ENCODE assay signal across 8 cellular contexts in genomic region chr2:241314181-241314932, GRCh38. TPM values are rescaled to one million over a fixed set of nuclear protein-coding genes. Genes with fewer than 3 reads are reported as not detected.
DNase-seq lines count a peak whose midpoint lies in the region; ATAC-seq, FAIRE-seq and TF ChIP-seq lines count a peak whose summit lies in the region.

No MANE protein-coding gene starts in this region.

- no peaks in the 10 kb centered on the region for H3K9me3 Mint-ChIP-seq in GM23338

- TF ChIP-seq POLR2A in esophagus muscularis mucosa (IDR thresholded peaks at IDR 0.05; ENCODE audit: low read depth), result no peak

- H3K27ac ChIP-seq in ACC112 (ENCODE audit: low read depth, low read length), result peak overlapping the region; percentile 93
- peak overlapping the region; percentile 99 for H3K27ac ChIP-seq in GM23338 (ENCODE audit: low read depth)
- H3K27ac ChIP-seq in esophagus muscularis mucosa (replicated peaks in 1 of 4), result peak overlapping the region; percentile 94 to 99 (median 97)
- H3K27ac ChIP-seq in pancreas, result peak overlapping the region; percentile 96 to 99 (median 98)

- TF ChIP-seq CTCF in GM23338 (conservative IDR thresholded peaks at IDR 0.05; ENCODE audit: low read depth in 2 of 2) (no peak), esophagus muscularis mucosa (IDR thresholded peaks at IDR 0.05) (no peak), pancreas (IDR thresholded peaks at IDR 0.05) (no peak)

- H3F3A ChIP-seq in GM23338 (replicated peaks; ENCODE audit: low read depth), result no peaks in the 10 kb centered on the region

- H3K9me3 ChIP-seq in esophagus muscularis mucosa, result no peaks in the 10 kb centered on the region
- no peaks in the 10 kb centered on the region for H3K9me3 ChIP-seq in pancreas

- intact Hi-C loops in esophagus muscularis mucosa (cut with DNase I), result no loop called here
- intact Hi-C loops in pancreas (cut with DNase I), result no loop called here

- peak overlapping the region; percentile 89 for H3K4me3 ChIP-seq in ACC112 (ENCODE audit: low read depth, low read length)
- peak overlapping the region; percentile 84 for H3K4me3 ChIP-seq in GM23338
- H3K4me3 ChIP-seq in esophagus muscularis mucosa, result peak overlapping the region; percentile 84 to 93 (median 92)
- peak overlapping the region; percentile 68 to 95 (median 80) for H3K4me3 ChIP-seq in pancreas

- no peak; the same call in 2 of the 3 replicates for ATAC-seq in GM23338
- no peak for ATAC-seq in pancreas
- no peak for ATAC-seq in GM21367 (IDR thresholded peaks at IDR 0.05; ENCODE audit: unreplicated experiment)
- no peak for ATAC-seq in GM19023 (IDR thresholded peaks at IDR 0.05; ENCODE audit: unreplicated experiment)

- H2AFZ ChIP-seq in ACC112 (ENCODE audit: low read length, unreplicated experiment) (peak overlapping the region; percentile 34), GM23338 (peak overlapping the region; percentile 53; the same call in 1 of the 2 replicates)

- H3K27me3 Mint-ChIP-seq in GM23338 (ENCODE audit: insufficient read depth, low read depth, poor library complexity), result peaks cover 7% of the 10 kb centered on the region

- FAIRE-seq in pancreas (lab: Jason Lieb, UNC), result no peak

- peak overlapping the region; percentile 79 for H3K4me2 ChIP-seq in GM23338

- H3K27me3 ChIP-seq in ACC112 (ENCODE audit: insufficient read depth, low read length) (no peaks in the 10 kb centered on the region), GM23338 (ENCODE audit: insufficient read depth) (no peaks in the 10 kb centered on the region), esophagus muscularis mucosa (no peaks in the 10 kb centered on the region), pancreas (no peaks in the 10 kb centered on the region)

- H3K79me2 ChIP-seq in ACC112 (ENCODE audit: control insufficient read depth, insufficient read depth, low read length, unreplicated experiment), result peaks cover 91% of the 10 kb centered on the region
- peaks cover 90% of the 10 kb centered on the region for H3K79me2 ChIP-seq in GM23338 (replicated peaks; ENCODE audit: insufficient read depth)

- H3K4me1 ChIP-seq in ACC112 (ENCODE audit: control insufficient read depth, insufficient read depth, low read length, unreplicated experiment) (peaks cover 61% of the 10 kb centered on the region), GM23338 (ENCODE audit: insufficient read depth) (peaks cover 32% of the 10 kb centered on the region), esophagus muscularis mucosa (peaks cover 36 to 64% (median 54%) of the 10 kb centered on the region in 4 donors), pancreas (peaks cover 0 to 44% (median 13%) of the 10 kb centered on the region in 3 donors)

- in situ Hi-C loops in SK-MEL-5 (cut with HindIII; ENCODE audit: low pct_unique_long_range_greater_than_20kb, low sequenced_read_pairs), result no loop called here

- no peaks in the 10 kb centered on the region for H3K9me2 ChIP-seq in GM23338 (ENCODE audit: insufficient read depth)

- peaks cover 18% of the 10 kb centered on the region for H3K36me3 Mint-ChIP-seq in GM23338 (ENCODE audit: low read depth)

- H3K36me3 ChIP-seq in ACC112 (ENCODE audit: insufficient read depth, low read length) (peaks cover 7% of the 10 kb centered on the region; the same call in 1 of the 2 replicates), GM23338 (ENCODE audit: insufficient read depth) (no peaks in the 10 kb centered on the region), esophagus muscularis mucosa (no peaks in the 10 kb centered on the region), pancreas (no peaks in the 10 kb centered on the region)

- peak overlapping the region; percentile 99 for H3K4me3 Mint-ChIP-seq in GM23338

- peaks cover 50% of the 10 kb centered on the region for H3K4me1 Mint-ChIP-seq in GM23338

- H4K20me1 ChIP-seq in GM23338 (replicated peaks; ENCODE audit: insufficient read depth), result peaks cover 29% of the 10 kb centered on the region

- DNase-seq in GM23338 (ENCODE audit: low spot score), result peak; percentile 64
- peak; percentile 50 for DNase-seq in SK-MEL-5 (ENCODE audit: low read depth, low spot score)
- DNase-seq in esophagus muscularis mucosa (ENCODE audit: extremely low spot score), result no peak
- DNase-seq in pancreas, result no peak
- DNase-seq in ecto neural progenitor cell (ENCODE audit: low spot score), result no peak

- TF ChIP-seq EP300 in esophagus muscularis mucosa (IDR thresholded peaks at IDR 0.05), result no peak

- H3K27ac Mint-ChIP-seq in GM23338, result peak overlapping the region; percentile 66

- WGBS in esophagus muscularis mucosa, result 8% methylated on average over 14 of the region's 18 CpGs
- WGBS in pancreas, 2 donors, result 4 to 6% methylated on average over 18 of the region's 18 CpGs

TF ChIP-seq in GM23338, 12 proteins besides CTCF, POLR2A, EP300 and RAD21 (continues in another document):
- TF ChIP-seq ETS1 (IDR thresholded peaks at IDR 0.05) (no peak), ZNF114 (CRISPR knock-in tag; IDR thresholded peaks at IDR 0.05) (no peak), EZH2 (IDR thresholded peaks at IDR 0.05; ENCODE audit: low read depth, unreplicated experiment) (no peak), CREB1 (CRISPR knock-in tag; IDR thresholded peaks at IDR 0.05; ENCODE audit: low read depth) (no peak)

RNA-seq across cellular contexts. Expression of gene HDLBP, which starts 1.1 kb away (rescaled TPM):
- total RNA-seq in GM23338 (2014; rRNA removed; shearing (Covaris generic)), result 306 and 312 TPM in 2 replicates
- polyA plus RNA-seq in GM23338 (2016; fragmentation: Nextera tagmentation; extraction: Ambion mirVana) (218 and 230 TPM in 2 replicates), pancreas (100 to 1,000 TPM; 273 to 346 TPM)
- total RNA-seq in SK-MEL-5 (2014; rRNA removed; shearing (Covaris generic)), result 582 and 592 TPM in 2 replicates
- 467 and 555 TPM in 2 replicates for polyA plus RNA-seq in SK-MEL-5 (2015; cell fraction: cytosol; rRNA removed)
- 293 and 332 TPM in 2 replicates for polyA plus RNA-seq in SK-MEL-5 (2015; cell fraction: nucleus; rRNA removed)
- total RNA-seq in esophagus muscularis mucosa (100 to 1,000 TPM; 263 to 479 (median 304) TPM), pancreas (100 to 1,000 TPM; 733 to 996 (median 775) TPM)

RNA-seq across cellular contexts. Expression of gene SEPTIN2, which starts 1.4 kb away (rescaled TPM):
- 370 and 393 TPM in 2 replicates for total RNA-seq in GM23338 (2014; rRNA removed; shearing (Covaris generic))
- polyA plus RNA-seq in GM23338 (2016; fragmentation: Nextera tagmentation; extraction: Ambion mirVana) (204 and 227 TPM in 2 replicates), pancreas (100 to 1,000 TPM; 106 to 158 TPM)
- total RNA-seq in SK-MEL-5 (2014; rRNA removed; shearing (Covaris generic)), result 261 and 268 TPM in 2 replicates
- 227 and 278 TPM in 2 replicates for polyA plus RNA-seq in SK-MEL-5 (2015; cell fraction: cytosol; rRNA removed)
- polyA plus RNA-seq in SK-MEL-5 (2015; cell fraction: nucleus; rRNA removed), result 361 and 393 TPM in 2 replicates
- total RNA-seq in esophagus muscularis mucosa (100 to 1,000 TPM; 272 to 335 (median 284) TPM), pancreas (100 to 1,000 TPM; 149 to 245 (median 204) TPM)

RNA-seq across cellular contexts. Expression of gene FARP2, which starts 41.7 kb away (rescaled TPM):
- total RNA-seq in GM23338 (2014; rRNA removed; shearing (Covaris generic)), result 22.6 and 26.8 TPM in 2 replicates
- 13.9 and 16.0 TPM in 2 replicates for polyA plus RNA-seq in GM23338 (2016; fragmentation: Nextera tagmentation; extraction: Ambion mirVana)
- 335 and 344 TPM in 2 replicates for total RNA-seq in SK-MEL-5 (2014; rRNA removed; shearing (Covaris generic))
- 246 and 315 TPM in 2 replicates for polyA plus RNA-seq in SK-MEL-5 (2015; cell fraction: cytosol; rRNA removed)
- 499 and 550 TPM in 2 replicates for polyA plus RNA-seq in SK-MEL-5 (2015; cell fraction: nucleus; rRNA removed)
- total RNA-seq in esophagus muscularis mucosa, result 10 to 100 TPM; 26.8 to 37.9 (median 30.2) TPM
- total RNA-seq in pancreas, result 10 to 100 TPM; 16.9 to 44.9 (median 24.2) TPM
- polyA plus RNA-seq in pancreas, result 10 to 100 TPM; 26.2 to 35.3 TPM

Comparison
In these comparisons a context has a peak if more than half of its experiments do, and no peak if none do; other contexts are left out.
1. DNase-seq: peak in GM23338 (single experiment) and SK-MEL-5 (single experiment); none in esophagus muscularis mucosa (single experiment), pancreas (0 of 6) and ecto neural progenitor cell (single experiment).
2. Peak in every context shown above with its lines, with median percentiles within 50 percentile points of each other: H3K27ac ChIP-seq and H3K4me3 ChIP-seq.